ENCODE assay signal across 8 cellular contexts in the genomic region with DNA sequence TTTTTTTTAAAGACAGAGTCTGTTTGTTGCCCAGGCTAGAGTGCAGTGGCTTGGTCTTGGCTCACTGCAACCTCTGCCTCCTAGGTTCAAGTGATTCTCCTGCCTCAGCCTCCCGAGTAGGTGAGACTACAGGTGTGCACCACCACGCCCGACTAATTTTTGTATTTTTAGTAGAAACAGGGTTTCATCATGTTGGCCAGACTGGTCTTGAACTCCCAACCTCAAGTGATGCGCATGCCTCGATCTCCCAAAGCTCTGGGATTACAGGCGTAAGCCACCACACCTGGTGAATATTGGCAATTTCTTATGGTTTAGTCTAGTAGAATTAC. TPM values are rescaled to one million over a fixed set of nuclear protein-coding genes. Genes with fewer than 3 reads are reported as not detected.
A peak's percentile ranks its signal among the peaks of the same experiment; 100 is the strongest.
DNase-seq lines count a peak whose midpoint lies in the region; ATAC-seq and TF ChIP-seq lines count a peak whose summit lies in the region.
"Not testable (repeated sequence)": the region's sequence is repeated elsewhere in the genome, so short reads cannot be mapped to it uniquely, and the experiment has no call there.

No MANE protein-coding gene starts in this region.

- not testable (repeated sequence) for DNase-seq in CD8-positive, alpha-beta memory T cell; activated CD4-positive, alpha-beta T cell treated with anti-CD3 and anti-CD28 coated beads for 36 hours; activated T-helper 1 cell treated with anti-CD3 and anti-CD28 coated beads, Interleukin-12 subunit alpha, Interleukin-12 subunit beta, Interleukin-2, Interleukin-4 antibody, amounts not matched to agents 30 ng/mL and 10 ng/mL and 1 ng/mL, durations not matched to agents 14 hours and 24 hours and 36 hours (ENCODE audit: low spot score); activated naive CD8-positive, alpha-beta T cell treated with anti-CD3 and anti-CD28 coated beads, Interleukin-2, amount 10 ng/mL, durations not matched to agents 7 days and 5 days; effector memory CD8-positive, alpha-beta T cell; transverse colon

- POLR2A ChIA-PET in CD8-positive, alpha-beta memory T cell (lab: Charles Lee), result interaction anchor here (1.6 to 2.1 kb wide), 3 partner anchors 9 to 26 kb away, joined by 5 to 27 read pairs (median 6); partner anchors contain the start of gene CDC42SE2
- POLR2A ChIA-PET in activated CD4-positive, alpha-beta T cell treated with anti-CD3 and anti-CD28 coated beads for 36 hours (lab: Charles Lee), result interaction anchor here (1.7 kb wide), 1 partner anchor 14 kb away, joined by 9 read pairs; the partner anchor contains the start of gene CDC42SE2
- POLR2A ChIA-PET in activated naive CD8-positive, alpha-beta T cell treated with anti-CD3 and anti-CD28 coated beads, Interleukin-2, amount 10 ng/mL, durations not matched to agents 7 days and 5 days (lab: Charles Lee), result interaction anchor here (1.0 to 7.1 kb wide), 3 partner anchors 11 to 16 kb away, joined by 3 to 116 read pairs (median 3); partner anchors contain the start of gene CDC42SE2

- not testable (repeated sequence) for TF ChIP-seq POLR2A in transverse colon (IDR thresholded peaks at IDR 0.05)

- not testable (repeated sequence) for H3K9me3 ChIP-seq in CD8-positive, alpha-beta memory T cell (ENCODE audit: low read length); OCI-LY3 (ENCODE audit: insufficient read depth, low read length); neutrophil; transverse colon

- in situ Hi-C loops in transverse colon (cut with MboI; ENCODE audit: low pct_ligation_motif_present in 1 of 4, low pct_unique_long_range_greater_than_20kb in 1 of 4, low sequenced_read_pairs in 3 of 4), result loop anchor here in 2 of 4 donors (10.0 kb wide), 1 partner anchor 114 kb away; the partner anchor contains the start of gene HINT1 (in 2 of the 2)

- H3K79me2 ChIP-seq in OCI-LY3 (ENCODE audit: low read length), result peaks cover 99% of the 10 kb centered on the region

- H3K4me1 ChIP-seq in CD8-positive, alpha-beta memory T cell (ENCODE audit: insufficient read depth, low read length), result peaks cover 86% of the 10 kb centered on the region
- H3K4me1 ChIP-seq in OCI-LY3 (ENCODE audit: low read length) (peaks cover 77% of the 10 kb centered on the region), neutrophil (ENCODE audit: control insufficient read depth in 1 of 2, insufficient read depth in 1 of 2, low read depth in 1 of 2, low read length in 1 of 2) (peaks cover 29 to 44% of the 10 kb centered on the region in 2 experiments), transverse colon (peaks cover 3 to 91% (median 49%) of the 10 kb centered on the region in 4 donors)

- not testable (repeated sequence) for H3K27ac ChIP-seq in CD8-positive, alpha-beta memory T cell (ENCODE audit: low read depth, low read length)
- H3K27ac ChIP-seq in OCI-LY3 (ENCODE audit: low read length) (peak overlapping the region; percentile 63), neutrophil (peak overlapping the region; percentile 67), transverse colon (peak overlapping the region; percentile 7 to 86 (median 68))

- TF ChIP-seq CTCF in OCI-LY3 (IDR thresholded peaks at IDR 0.05; ENCODE audit: low read depth, low read length); neutrophil (IDR thresholded peaks at IDR 0.05); transverse colon (IDR thresholded peaks at IDR 0.05): not testable (repeated sequence)

- not testable (repeated sequence) for H2AFZ ChIP-seq in OCI-LY3 (ENCODE audit: low read depth, low read length)

- CTCF ChIA-PET in CD8-positive, alpha-beta memory T cell (lab: Charles Lee), result interaction anchor here (1.4 to 8.8 kb wide), 2 partner anchors 13 to 104 kb away, joined by 3 to 73 read pairs; partner anchors contain the start of gene CDC42SE2
- CTCF ChIA-PET in activated CD4-positive, alpha-beta T cell treated with anti-CD3 and anti-CD28 coated beads for 36 hours (lab: Charles Lee), result interaction anchor here (5.2 kb wide), 1 partner anchor 14 kb away, joined by 31 read pairs; the partner anchor contains the start of gene CDC42SE2

- peaks cover 80 to 95% (median 88%) of the 10 kb centered on the region in 3 donors for H3K4me1 Mint-ChIP-seq in CD8-positive, alpha-beta memory T cell
- H3K4me1 Mint-ChIP-seq in activated CD4-positive, alpha-beta T cell treated with anti-CD3 and anti-CD28 coated beads for 36 hours, result peaks cover 94% of the 10 kb centered on the region
- H3K4me1 Mint-ChIP-seq in activated T-helper 1 cell treated with anti-CD3 and anti-CD28 coated beads, Interleukin-12 subunit alpha, Interleukin-12 subunit beta, Interleukin-2, Interleukin-4 antibody, amounts not matched to agents 30 ng/mL and 10 ng/mL and 1 ng/mL, durations not matched to agents 14 hours and 24 hours and 36 hours (ENCODE audit: low read depth), result peaks cover 89% of the 10 kb centered on the region
- peaks cover 74% of the 10 kb centered on the region for H3K4me1 Mint-ChIP-seq in activated naive CD8-positive, alpha-beta T cell treated with anti-CD3 and anti-CD28 coated beads, Interleukin-2, amount 10 ng/mL, durations not matched to agents 7 days and 5 days
- H3K4me1 Mint-ChIP-seq in effector memory CD8-positive, alpha-beta T cell (ENCODE audit: low read depth in 2 of 2), result peaks cover 57 to 79% of the 10 kb centered on the region in 2 donors

- ATAC-seq in activated CD4-positive, alpha-beta T cell treated with anti-CD3 and anti-CD28 coated beads for 36 hours; activated naive CD8-positive, alpha-beta T cell treated with anti-CD3 and anti-CD28 coated beads, Interleukin-2, amount 10 ng/mL, durations not matched to agents 7 days and 5 days (ENCODE audit: low read depth); effector memory CD8-positive, alpha-beta T cell (replicated peaks): not testable (repeated sequence)

- H3K4me2 ChIP-seq in OCI-LY3 (ENCODE audit: low read length), result peak overlapping the region; percentile 5; the same call in 1 of the 2 replicates

- H3K36me3 Mint-ChIP-seq in CD8-positive, alpha-beta memory T cell, result peaks cover 1 to 48% (median 4%) of the 10 kb centered on the region in 3 donors
- H3K36me3 Mint-ChIP-seq in activated CD4-positive, alpha-beta T cell treated with anti-CD3 and anti-CD28 coated beads for 36 hours (ENCODE audit: low read depth), result peaks cover 51% of the 10 kb centered on the region
- peaks cover 27% of the 10 kb centered on the region for H3K36me3 Mint-ChIP-seq in activated T-helper 1 cell treated with anti-CD3 and anti-CD28 coated beads, Interleukin-12 subunit alpha, Interleukin-12 subunit beta, Interleukin-2, Interleukin-4 antibody, amounts not matched to agents 30 ng/mL and 10 ng/mL and 1 ng/mL, durations not matched to agents 14 hours and 24 hours and 36 hours (ENCODE audit: low read depth)
- H3K36me3 Mint-ChIP-seq in activated naive CD8-positive, alpha-beta T cell treated with anti-CD3 and anti-CD28 coated beads, Interleukin-2, amount 10 ng/mL, durations not matched to agents 7 days and 5 days, result peaks cover 33% of the 10 kb centered on the region
- H3K36me3 Mint-ChIP-seq in effector memory CD8-positive, alpha-beta T cell (ENCODE audit: insufficient read depth), result peaks cover 68% of the 10 kb centered on the region

- H3K27me3 Mint-ChIP-seq in CD8-positive, alpha-beta memory T cell, result peaks cover 0 to 23% of the 10 kb centered on the region in 2 donors
- not testable (repeated sequence) for H3K27me3 Mint-ChIP-seq in activated CD4-positive, alpha-beta T cell treated with anti-CD3 and anti-CD28 coated beads for 36 hours; activated T-helper 1 cell treated with anti-CD3 and anti-CD28 coated beads, Interleukin-12 subunit alpha, Interleukin-12 subunit beta, Interleukin-2, Interleukin-4 antibody, amounts not matched to agents 30 ng/mL and 10 ng/mL and 1 ng/mL, durations not matched to agents 14 hours and 24 hours and 36 hours (ENCODE audit: insufficient read depth); activated naive CD8-positive, alpha-beta T cell treated with anti-CD3 and anti-CD28 coated beads, Interleukin-2, amount 10 ng/mL, durations not matched to agents 7 days and 5 days; effector memory CD8-positive, alpha-beta T cell

- H3K9ac ChIP-seq in OCI-LY3 (ENCODE audit: low read length), result not testable (repeated sequence)

- not testable (repeated sequence) for H3K27me3 ChIP-seq in CD8-positive, alpha-beta memory T cell (ENCODE audit: insufficient read depth, low read length, poor library complexity, severe bottlenecking); OCI-LY3 (ENCODE audit: low read depth, low read length); neutrophil; transverse colon

- H3K9me3 Mint-ChIP-seq in CD8-positive, alpha-beta memory T cell; activated CD4-positive, alpha-beta T cell treated with anti-CD3 and anti-CD28 coated beads for 36 hours (ENCODE audit: low read depth); activated T-helper 1 cell treated with anti-CD3 and anti-CD28 coated beads, Interleukin-12 subunit alpha, Interleukin-12 subunit beta, Interleukin-2, Interleukin-4 antibody, amounts not matched to agents 30 ng/mL and 10 ng/mL and 1 ng/mL, durations not matched to agents 14 hours and 24 hours and 36 hours; activated naive CD8-positive, alpha-beta T cell treated with anti-CD3 and anti-CD28 coated beads, Interleukin-2, amount 10 ng/mL, durations not matched to agents 7 days and 5 days; effector memory CD8-positive, alpha-beta T cell: not testable (repeated sequence)

- H3K4me3 Mint-ChIP-seq in CD8-positive, alpha-beta memory T cell, result peak overlapping the region; percentile 68 to 88 (median 79)
- H3K4me3 Mint-ChIP-seq in activated CD4-positive, alpha-beta T cell treated with anti-CD3 and anti-CD28 coated beads for 36 hours, result peak overlapping the region; percentile 51
- not testable (repeated sequence) for H3K4me3 Mint-ChIP-seq in activated T-helper 1 cell treated with anti-CD3 and anti-CD28 coated beads, Interleukin-12 subunit alpha, Interleukin-12 subunit beta, Interleukin-2, Interleukin-4 antibody, amounts not matched to agents 30 ng/mL and 10 ng/mL and 1 ng/mL, durations not matched to agents 14 hours and 24 hours and 36 hours
- H3K4me3 Mint-ChIP-seq in activated naive CD8-positive, alpha-beta T cell treated with anti-CD3 and anti-CD28 coated beads, Interleukin-2, amount 10 ng/mL, durations not matched to agents 7 days and 5 days, result peak overlapping the region; percentile 57
- peak overlapping the region; percentile 66 to 77 for H3K4me3 Mint-ChIP-seq in effector memory CD8-positive, alpha-beta T cell

- H3K4me3 ChIP-seq in CD8-positive, alpha-beta memory T cell (ENCODE audit: low read length), result peak overlapping the region; percentile 36
- H3K4me3 ChIP-seq in OCI-LY3 (ENCODE audit: low read length); neutrophil (ENCODE audit: low read depth in 1 of 2, low read length in 1 of 2); transverse colon: not testable (repeated sequence)

- not testable (repeated sequence) for TF ChIP-seq EP300 in transverse colon (IDR thresholded peaks at IDR 0.05; ENCODE audit: low read depth)

- not testable (repeated sequence) for H3K36me3 ChIP-seq in CD8-positive, alpha-beta memory T cell (ENCODE audit: insufficient read depth, low read length); neutrophil; transverse colon
- H3K36me3 ChIP-seq in OCI-LY3 (replicated peaks; ENCODE audit: low read depth, low read length), result peaks cover 57% of the 10 kb centered on the region

- intact Hi-C loops in activated CD4-positive, alpha-beta T cell treated with anti-CD3 and anti-CD28 coated beads for 36 hours (cut with DNase I, micrococcal nuclease); activated T-helper 1 cell treated with anti-CD3 and anti-CD28 coated beads, Interleukin-12 subunit alpha, Interleukin-12 subunit beta, Interleukin-2, Interleukin-4 antibody, amounts not matched to agents 30 ng/mL and 10 ng/mL and 1 ng/mL, durations not matched to agents 14 hours and 24 hours and 36 hours (cut with micrococcal nuclease); transverse colon (cut with DNase I; ENCODE audit: low total_unique reads): not testable (repeated sequence)

- peaks cover 91% of the 10 kb centered on the region for H4K20me1 ChIP-seq in OCI-LY3 (ENCODE audit: insufficient read depth, low read length)

- peak overlapping the region; percentile 43 to 96 (median 84) for H3K27ac Mint-ChIP-seq in CD8-positive, alpha-beta memory T cell
- peak overlapping the region; percentile 95 for H3K27ac Mint-ChIP-seq in activated CD4-positive, alpha-beta T cell treated with anti-CD3 and anti-CD28 coated beads for 36 hours
- peak overlapping the region; percentile 76 for H3K27ac Mint-ChIP-seq in activated T-helper 1 cell treated with anti-CD3 and anti-CD28 coated beads, Interleukin-12 subunit alpha, Interleukin-12 subunit beta, Interleukin-2, Interleukin-4 antibody, amounts not matched to agents 30 ng/mL and 10 ng/mL and 1 ng/mL, durations not matched to agents 14 hours and 24 hours and 36 hours
- peak overlapping the region; percentile 84 for H3K27ac Mint-ChIP-seq in activated naive CD8-positive, alpha-beta T cell treated with anti-CD3 and anti-CD28 coated beads, Interleukin-2, amount 10 ng/mL, durations not matched to agents 7 days and 5 days
- peak overlapping the region; percentile 93 to 98 for H3K27ac Mint-ChIP-seq in effector memory CD8-positive, alpha-beta T cell

- WGBS in transverse colon (ENCODE audit: low coverage in 1 of 2), 2 donors, result 72 to 100% methylated on average over 1 to 6 of the region's 6 CpGs

RNA-seq across cellular contexts. Expression of gene CDC42SE2, which starts 14.9 kb away (rescaled TPM):
- 100 to 1,000 TPM; 125 to 131 TPM for total RNA-seq in CD8-positive, alpha-beta memory T cell
- 460 TPM for polyA plus RNA-seq in CD8-positive, alpha-beta memory T cell
- 10 to 100 TPM; 68.3 to 99.6 TPM for total RNA-seq in activated CD4-positive, alpha-beta T cell treated with anti-CD3 and anti-CD28 coated beads for 36 hours
- total RNA-seq in activated T-helper 1 cell treated with anti-CD3 and anti-CD28 coated beads, Interleukin-12 subunit alpha, Interleukin-12 subunit beta, Interleukin-2, Interleukin-4 antibody, amounts not matched to agents 30 ng/mL and 10 ng/mL and 1 ng/mL, durations not matched to agents 14 hours and 24 hours and 36 hours, result 100.0 and 103 TPM in 2 replicates
- 100 to 1,000 TPM; 193 to 199 TPM for total RNA-seq in activated naive CD8-positive, alpha-beta T cell treated with anti-CD3 and anti-CD28 coated beads, Interleukin-2, amount 10 ng/mL, durations not matched to agents 7 days and 5 days
- 100 to 1,000 TPM in 2 of 4 donors, 10 to 100 TPM in 2; 71.8 to 118 (median 91.8) TPM for total RNA-seq in transverse colon
